Comparison of ENCODE assay signal across 14 cellular contexts in genomic region chr20:16541878-16542277, GRCh38. TPM values are rescaled to one million over a fixed set of nuclear protein-coding genes. Genes with fewer than 3 reads are reported as not detected.
DNase-seq lines count a peak whose midpoint lies in the region; TF ChIP-seq lines count a peak whose summit lies in the region.
"Had no signal": no experiment of that assay in that cellular context is flagged by ENCODE, and none has a peak within 500 bp of the region (broad histone marks: within the 10 kb centered on the region; RNA-seq: fewer than 3 reads in every experiment).

No MANE protein-coding gene starts in this region.

- H3K4me3 ChIP-seq in breast epithelium = no peak overlapping the region
- no peak overlapping the region for H3K4me3 ChIP-seq in endodermal cell (ENCODE audit: low read length)
- H3K4me3 ChIP-seq in parathyroid adenoma (ENCODE audit: low read depth, low read length) = no peak overlapping the region
- no peak overlapping the region for H3K4me3 ChIP-seq in PC-9
- H3K4me3 ChIP-seq: HAP-1 had no signal

- no peaks in the 10 kb centered on the region for H3K27me3 ChIP-seq in breast epithelium
- H3K27me3 ChIP-seq in endodermal cell (ENCODE audit: control insufficient read depth, insufficient read depth, low read length, poor library complexity, severe bottlenecking) = no peaks in the 10 kb centered on the region
- H3K27me3 ChIP-seq in parathyroid adenoma (ENCODE audit: control insufficient read depth, insufficient read depth, low read length) = no peaks in the 10 kb centered on the region
- no peaks in the 10 kb centered on the region for H3K27me3 ChIP-seq in PC-9 (ENCODE audit: insufficient read depth, low read depth)

- no peaks in the 10 kb centered on the region for H3K9me2 ChIP-seq in PC-9 (ENCODE audit: insufficient read depth)

- POLR2A ChIA-PET in MCF 10A (lab: Yijun Ruan, JAX) = interaction anchor here (0.6 kb wide), 1 partner anchor 10 kb away, joined by 4 read pairs; no protein-coding TSS in a partner anchor
- POLR2A ChIA-PET in PC-9 (lab: Charles Lee; ENCODE audit: unreplicated experiment) = no interaction called here

- H3K27ac ChIP-seq in breast epithelium = peak overlapping the region; percentile 12 to 56
- no peak overlapping the region for H3K27ac ChIP-seq in endodermal cell (ENCODE audit: low read depth, low read length)
- H3K27ac ChIP-seq in parathyroid adenoma = peak overlapping the region; percentile 84
- no peak overlapping the region for H3K27ac ChIP-seq in PC-9

- peak overlapping the region; percentile 32 for H3K4me2 ChIP-seq in parathyroid adenoma (ENCODE audit: low read length)
- H3K4me2 ChIP-seq in PC-9 = no peak overlapping the region

- 86 to 88% methylated on average over 1 to 3 of the region's 3 CpGs for WGBS in endodermal cell (ENCODE audit: insufficient coverage in 1 of 2, insufficient read length in 1 of 2), 2 experiments

- H3K36me3 ChIP-seq in breast epithelium (no peaks in the 10 kb centered on the region), endodermal cell (ENCODE audit: control insufficient read depth, insufficient read depth, low read length) (no peaks in the 10 kb centered on the region), parathyroid adenoma (ENCODE audit: control insufficient read depth, insufficient read depth, low read length) (no peaks in the 10 kb centered on the region), PC-9 (ENCODE audit: low read depth) (no peaks in the 10 kb centered on the region)
- H3K36me3 ChIP-seq: HAP-1 had no signal

- BruUV-seq in MCF 10A (replicated peaks; lab: Mats Ljungman, UMichigan) = no TSS peak
- no TSS peak for BruUV-seq in PC-9 (replicated peaks; lab: Mats Ljungman, UMichigan)

- H3K9me3 Mint-ChIP-seq in MCF 10A (ENCODE audit: unreplicated experiment) = no peaks in the 10 kb centered on the region
- H3K9me3 Mint-ChIP-seq in endodermal cell = no peaks in the 10 kb centered on the region
- H3K9me3 Mint-ChIP-seq: CD4-positive, alpha-beta T cell had no signal

- TF ChIP-seq POLR2A in breast epithelium (IDR thresholded peaks at IDR 0.05) = no peak

- H3K27ac Mint-ChIP-seq in MCF 10A (ENCODE audit: low read depth, unreplicated experiment) (no peak overlapping the region), endodermal cell (no peak overlapping the region)
- H3K27ac Mint-ChIP-seq: B cell; CD4-positive, alpha-beta T cell had no signal

- no peaks in the 10 kb centered on the region for H4K20me1 ChIP-seq in PC-9 (ENCODE audit: insufficient read depth)

- CTCF ChIA-PET in MCF 10A (lab: Yijun Ruan, JAX) = interaction anchor here (1.1 kb wide), 1 partner anchor 11 kb away, joined by 3 read pairs; no protein-coding TSS in a partner anchor
- CTCF ChIA-PET in PC-9 (lab: Charles Lee) = no interaction called here

- DNase-seq in breast epithelium (ENCODE audit: low spot score in 2 of 2) (no peak), MCF 10A (ENCODE audit: unreplicated experiment) (no peak), endodermal cell (no peak), DMS114 treated with DMSO at 0.1 percent for 48 hours (lab: John Stamatoyannopoulos, UW; ENCODE audit: unreplicated experiment) (no peak), NCI-H345 (lab: John Stamatoyannopoulos, UW) (no peak), HUDEP-2 (lab: John Stamatoyannopoulos, UW; ENCODE audit: unreplicated experiment in 76 of 76) (no peak), PC-9 (no peak)
- DNase-seq: CD4-positive, alpha-beta T cell; DMS53; GF-D8; GOT3 had no signal

- H3K4me3 Mint-ChIP-seq in MCF 10A (ENCODE audit: unreplicated experiment) = no peak overlapping the region
- H3K4me3 Mint-ChIP-seq in endodermal cell = no peak overlapping the region
- H3K4me3 Mint-ChIP-seq: B cell; CD4-positive, alpha-beta T cell had no signal

- TF ChIP-seq CTCF in breast epithelium (IDR thresholded peaks at IDR 0.05) (no peak), MCF 10A (IDR thresholded peaks at IDR 0.05; ENCODE audit: unreplicated experiment) (no peak), endodermal cell (conservative IDR thresholded peaks at IDR 0.05) (peak; percentile 12), parathyroid adenoma (IDR thresholded peaks at IDR 0.05) (no peak), PC-9 (conservative IDR thresholded peaks at IDR 0.05) (no peak)

- H3K79me2 ChIP-seq in parathyroid adenoma = peaks cover 52% of the 10 kb centered on the region
- H3K79me2 ChIP-seq in PC-9 (ENCODE audit: low read depth) = no peaks in the 10 kb centered on the region

- H3F3A ChIP-seq in PC-9 (ENCODE audit: insufficient read depth, low read depth) = no peaks in the 10 kb centered on the region

- no peaks in the 10 kb centered on the region for H3K27me3 Mint-ChIP-seq in MCF 10A (ENCODE audit: insufficient read depth, unreplicated experiment)
- H3K27me3 Mint-ChIP-seq in endodermal cell (ENCODE audit: insufficient read depth) = no peaks in the 10 kb centered on the region
- H3K27me3 Mint-ChIP-seq: B cell; CD4-positive, alpha-beta T cell had no signal

- no peaks in the 10 kb centered on the region for H3K36me3 Mint-ChIP-seq in MCF 10A (ENCODE audit: insufficient read depth, unreplicated experiment)
- H3K36me3 Mint-ChIP-seq in endodermal cell (ENCODE audit: low read depth) = peaks cover 2% of the 10 kb centered on the region

- peaks cover 0 to 12% of the 10 kb centered on the region in 2 donors for H3K4me1 ChIP-seq in breast epithelium
- H3K4me1 ChIP-seq in endodermal cell (ENCODE audit: control insufficient read depth, insufficient read depth, low read length) = no peaks in the 10 kb centered on the region
- peaks cover 57% of the 10 kb centered on the region for H3K4me1 ChIP-seq in parathyroid adenoma
- H3K4me1 ChIP-seq in PC-9 (replicated peaks; ENCODE audit: insufficient read depth) = 0 out of 2 replicates have a peak, but pooled peaks cover 7% of the 10 kb centered on the region
- H3K4me1 ChIP-seq: HAP-1 had no signal

- intact Hi-C loops in breast epithelium (cut with DNase I; ENCODE audit: low total_unique reads) = no loop called here
- intact Hi-C loops in MCF 10A (cut with micrococcal nuclease) = no loop called here
- intact Hi-C loops in PC-9 (cut with micrococcal nuclease; ENCODE audit: unreplicated experiment) = no loop called here

- H2AFZ ChIP-seq in parathyroid adenoma = no peak overlapping the region
- no peak overlapping the region for H2AFZ ChIP-seq in PC-9

- H3K4me1 Mint-ChIP-seq in MCF 10A (ENCODE audit: insufficient read depth, unreplicated experiment) (peaks cover 7% of the 10 kb centered on the region), endodermal cell (peaks cover 22% of the 10 kb centered on the region)

- H3K9me3 ChIP-seq in breast epithelium (no peaks in the 10 kb centered on the region), endodermal cell (ENCODE audit: control insufficient read depth, low read length) (no peaks in the 10 kb centered on the region), parathyroid adenoma (ENCODE audit: control insufficient read depth, low read length) (no peaks in the 10 kb centered on the region), PC-9 (ENCODE audit: insufficient read depth, low read depth) (no peaks in the 10 kb centered on the region)
- H3K9me3 ChIP-seq: HAP-1 had no signal

- no peak overlapping the region for H3K9ac ChIP-seq in endodermal cell (ENCODE audit: extremely low read depth, low read length, poor library complexity, severe bottlenecking)
- H3K9ac ChIP-seq in parathyroid adenoma = no peak overlapping the region

RNA-seq across cellular contexts. Expression of gene KIF16B, which starts 31.4 kb away (rescaled TPM):
- total RNA-seq in breast epithelium = 10 to 100 TPM; 23.8 to 47.9 (median 36.9) TPM
- 14.8 and 15.8 TPM in 2 replicates for total RNA-seq in MCF 10A (2022)
- total RNA-seq in endodermal cell = 10 to 100 TPM; 17.3 to 18.8 TPM
- polyA plus RNA-seq in endodermal cell (2013, experiment 1 of 2) = 8.3 TPM
- 7.5 TPM for polyA plus RNA-seq in endodermal cell (2013, experiment 2 of 2)
- 15.1 and 17.6 TPM in 2 replicates for total RNA-seq in PC-9 (2021)

Comparison
In these comparisons a context has a peak if more than half of its experiments do, and no peak if none do; other contexts are left out.
1. H3K27ac ChIP-seq: peak in breast epithelium (2 of 2) and parathyroid adenoma (single experiment); none in endodermal cell (single experiment) and PC-9 (single experiment).